In genomic region chr5:10411336-10411735, GRCh38 we compare ENCODE assay signal across 30 cellular contexts.
"Had no signal": no experiment of that assay in that cellular context is flagged by ENCODE, and none has a peak within 500 bp of the region (broad histone marks: within the 10 kb centered on the region; RNA-seq: fewer than 3 reads in every experiment).

No MANE protein-coding gene starts in this region.

- H3K4me1 Mint-ChIP-seq: activated B cell treated with CpG ODN at 0.5 μM for 24 hours, brain had no signal

- ATAC-seq: activated CD8-positive, alpha-beta memory T cell treated with anti-CD3 and anti-CD28 coated beads, Interleukin-2, amount 10 ng/mL, durations not matched to agents 7 days and 5 days; activated CD8-positive, alpha-beta T cell treated with anti-CD3 and anti-CD28 coated beads, Interleukin-2, amount 10 ng/mL, durations not matched to agents 7 days and 5 days; T-cell had no signal

- H3K4me3 Mint-ChIP-seq: activated B cell treated with CpG ODN at 0.5 μM for 24 hours; activated CD4-positive, alpha-beta memory T cell treated with anti-CD3 and anti-CD28 coated beads, Interleukin-2, amount 10 ng/mL, durations not matched to agents 7 days and 5 days; activated CD4-positive, alpha-beta T cell treated with anti-CD3 and anti-CD28 coated beads for 36 hours; activated CD4-positive, alpha-beta T cell treated with anti-CD3 and anti-CD28 coated beads, Interleukin-2, amount 10 ng/mL, durations not matched to agents 7 days and 5 days; activated CD8-positive, alpha-beta memory T cell treated with anti-CD3 and anti-CD28 coated beads, Interleukin-2, amount 10 ng/mL, durations not matched to agents 7 days and 5 days; activated CD8-positive, alpha-beta T cell treated with anti-CD3 and anti-CD28 coated beads, Interleukin-2, amount 10 ng/mL, durations not matched to agents 7 days and 5 days; activated naive CD4-positive, alpha-beta T cell treated with anti-CD3 and anti-CD28 coated beads, Interleukin-2, amount 10 ng/mL, durations not matched to agents 7 days and 5 days; activated naive CD4-positive, alpha-beta T cell treated with anti-CD3 and anti-CD28 coated beads, Interleukin-2, amount 50 U/mL, for 24 hours; activated naive CD8-positive, alpha-beta T cell; activated T-cell treated with anti-CD3 and anti-CD28 coated beads, Interleukin-2, amount 50 U/mL, for 24 hours; brain; central memory CD8-positive, alpha-beta T cell; T-cell; T-helper 2 cell treated with Interferon-gamma antibody and Interleukin-4, amounts not matched to agents 5 μg/mL and 100 μg/mL, for 36 hours had no signal

- H3K27me3 Mint-ChIP-seq: activated B cell treated with CpG ODN at 0.5 μM for 24 hours; activated CD4-positive, alpha-beta memory T cell treated with anti-CD3 and anti-CD28 coated beads, Interleukin-2, amount 10 ng/mL, durations not matched to agents 7 days and 5 days; activated CD4-positive, alpha-beta T cell treated with anti-CD3 and anti-CD28 coated beads for 36 hours; activated CD4-positive, alpha-beta T cell treated with anti-CD3 and anti-CD28 coated beads, Interleukin-2, amount 10 ng/mL, durations not matched to agents 7 days and 5 days; activated CD8-positive, alpha-beta memory T cell treated with anti-CD3 and anti-CD28 coated beads, Interleukin-2, amount 10 ng/mL, durations not matched to agents 7 days and 5 days; activated naive CD4-positive, alpha-beta T cell treated with anti-CD3 and anti-CD28 coated beads, Interleukin-2, amount 10 ng/mL, durations not matched to agents 7 days and 5 days; activated naive CD4-positive, alpha-beta T cell treated with anti-CD3 and anti-CD28 coated beads, Interleukin-2, amount 50 U/mL, for 24 hours; activated naive CD8-positive, alpha-beta T cell; activated T-cell treated with anti-CD3 and anti-CD28 coated beads, Interleukin-2, amount 50 U/mL, for 24 hours; brain; central memory CD8-positive, alpha-beta T cell; T-cell had no signal

- H3K9me3 Mint-ChIP-seq: activated B cell treated with CpG ODN at 0.5 μM for 24 hours; activated CD4-positive, alpha-beta memory T cell treated with anti-CD3 and anti-CD28 coated beads, Interleukin-2, amount 10 ng/mL, durations not matched to agents 7 days and 5 days; activated CD4-positive, alpha-beta T cell treated with anti-CD3 and anti-CD28 coated beads, Interleukin-2, amount 10 ng/mL, durations not matched to agents 7 days and 5 days; activated naive CD4-positive, alpha-beta T cell treated with anti-CD3 and anti-CD28 coated beads, Interleukin-2, amount 10 ng/mL, durations not matched to agents 7 days and 5 days; activated naive CD4-positive, alpha-beta T cell treated with anti-CD3 and anti-CD28 coated beads, Interleukin-2, amount 50 U/mL, for 24 hours; activated T-cell treated with anti-CD3 and anti-CD28 coated beads, Interleukin-2, amount 50 U/mL, for 24 hours; activated T-helper 2 cell treated with anti-CD3 and anti-CD28 coated beads, Interferon-gamma antibody, Interleukin-2, Interleukin-4, amounts not matched to agents 10 μg/mL and 5 μg/mL and 100 μg/mL, durations not matched to agents 14 hours and 24 hours and 36 hours; brain; central memory CD8-positive, alpha-beta T cell; T-cell; T-helper 2 cell treated with Interferon-gamma antibody and Interleukin-4, amounts not matched to agents 5 μg/mL and 100 μg/mL, for 36 hours had no signal

- DNase-seq: activated B cell treated with CpG ODN at 0.5 μM for 24 hours; activated CD4-positive, alpha-beta memory T cell treated with anti-CD3 and anti-CD28 coated beads, Interleukin-2, amount 10 ng/mL, durations not matched to agents 7 days and 5 days; activated CD4-positive, alpha-beta T cell treated with anti-CD3 and anti-CD28 coated beads for 1 hour; activated CD4-positive, alpha-beta T cell treated with anti-CD3 and anti-CD28 coated beads for 36 hours; activated CD4-positive, alpha-beta T cell treated with anti-CD3 and anti-CD28 coated beads for 48 hours; activated CD4-positive, alpha-beta T cell treated with anti-CD3 and anti-CD28 coated beads, Interleukin-2, amount 10 ng/mL, durations not matched to agents 7 days and 5 days; activated CD4-positive, alpha-beta T cell treated with anti-CD3 and anti-CD28 coated beads, Interleukin-2, amount 50 U/mL, for 48 hours; activated CD8-positive, alpha-beta memory T cell treated with anti-CD3 and anti-CD28 coated beads for 24 hours; activated CD8-positive, alpha-beta memory T cell treated with anti-CD3 and anti-CD28 coated beads, Interleukin-2, amount 10 ng/mL, durations not matched to agents 7 days and 5 days; activated CD8-positive, alpha-beta memory T cell treated with anti-CD3 and anti-CD28 coated beads, Interleukin-2, amount 50 U/mL, for 48 hours; activated CD8-positive, alpha-beta T cell treated with anti-CD3 and anti-CD28 coated beads, Interleukin-2, amount 10 ng/mL, durations not matched to agents 7 days and 5 days; activated effector memory CD4-positive, alpha-beta T cell treated with Interleukin-2 at 50 U/mL for 16 hours; activated gamma-delta T cell; activated naive CD4-positive, alpha-beta T cell treated with anti-CD3 and anti-CD28 coated beads, Interleukin-2, amount 10 ng/mL, durations not matched to agents 7 days and 5 days; activated naive CD4-positive, alpha-beta T cell treated with Interleukin-2 at 50 U/mL for 16 hours; activated T-cell treated with anti-CD3 and anti-CD28 coated beads, Interleukin-2, amount 50 U/mL, for 24 hours; activated T-cell treated with anti-CD3 and anti-CD28 coated beads, Interleukin-2, amount 50 U/mL, for 48 hours; amygdala; anterior cingulate cortex; caudate nucleus; cerebellar nuclear complex; T-cell; T-helper 2 cell; T-helper 9 cell had no signal

- H3K27ac Mint-ChIP-seq: activated B cell treated with CpG ODN at 0.5 μM for 24 hours; activated CD4-positive, alpha-beta memory T cell treated with anti-CD3 and anti-CD28 coated beads, Interleukin-2, amount 10 ng/mL, durations not matched to agents 7 days and 5 days; activated CD4-positive, alpha-beta T cell treated with anti-CD3 and anti-CD28 coated beads for 36 hours; activated CD4-positive, alpha-beta T cell treated with anti-CD3 and anti-CD28 coated beads, Interleukin-2, amount 10 ng/mL, durations not matched to agents 7 days and 5 days; activated CD8-positive, alpha-beta memory T cell treated with anti-CD3 and anti-CD28 coated beads, Interleukin-2, amount 10 ng/mL, durations not matched to agents 7 days and 5 days; activated CD8-positive, alpha-beta T cell treated with anti-CD3 and anti-CD28 coated beads, Interleukin-2, amount 10 ng/mL, durations not matched to agents 7 days and 5 days; activated naive CD4-positive, alpha-beta T cell treated with anti-CD3 and anti-CD28 coated beads, Interleukin-2, amount 50 U/mL, for 24 hours; activated naive CD8-positive, alpha-beta T cell; activated T-helper 2 cell treated with anti-CD3 and anti-CD28 coated beads, Interferon-gamma antibody, Interleukin-2, Interleukin-4, amounts not matched to agents 10 μg/mL and 5 μg/mL and 100 μg/mL, durations not matched to agents 14 hours and 24 hours and 36 hours; T-cell; T-helper 2 cell treated with Interferon-gamma antibody and Interleukin-4, amounts not matched to agents 5 μg/mL and 100 μg/mL, for 36 hours had no signal
